ENCODE assay signal across 8 cellular contexts in the genomic region with DNA sequence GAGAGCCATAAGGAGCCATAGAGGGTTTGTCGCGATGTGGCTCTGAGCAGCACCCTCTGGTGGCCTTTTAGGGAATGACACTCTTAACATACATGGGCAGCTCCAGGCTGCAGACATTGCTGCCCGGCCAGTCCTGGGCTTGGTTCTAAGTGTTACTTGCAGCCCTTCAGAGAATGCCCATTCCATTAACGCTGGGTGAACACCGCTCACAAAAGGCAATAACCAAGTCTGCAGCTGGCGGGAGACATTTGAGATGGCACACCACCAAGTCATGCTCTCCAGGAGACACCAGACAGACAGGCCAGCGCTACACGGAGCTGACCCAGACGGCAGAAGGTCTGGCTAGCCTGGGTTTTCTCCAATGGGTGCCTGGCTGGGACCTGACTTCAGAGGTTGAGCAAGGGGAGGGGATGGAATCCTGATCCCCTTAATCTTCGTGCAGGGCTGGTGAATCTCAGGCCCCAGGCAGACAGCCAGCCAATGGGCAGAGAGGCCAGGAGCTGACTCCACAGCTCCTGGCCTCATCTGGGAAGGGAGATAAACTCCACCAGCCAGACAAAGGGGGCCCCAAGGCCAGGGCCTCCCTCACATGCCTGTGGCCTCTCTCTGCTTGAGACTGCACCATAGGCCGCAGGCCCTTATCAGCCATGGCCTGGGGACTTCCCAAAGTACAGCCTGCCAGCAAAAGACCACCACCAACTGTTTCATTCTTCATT. TPM values are rescaled to one million over a fixed set of nuclear protein-coding genes. Genes with fewer than 3 reads are reported as not detected.
DNase-seq lines count a peak whose midpoint lies in the region; ATAC-seq and TF ChIP-seq lines count a peak whose summit lies in the region.

No MANE protein-coding gene starts in this region.

- TF ChIP-seq CTCF in Calu3 (IDR thresholded peaks at IDR 0.05; ENCODE audit: unreplicated experiment), result peak; percentile 93

- no peak overlapping the region for H3K27ac Mint-ChIP-seq in Calu3 (ENCODE audit: unreplicated experiment)

- intact Hi-C loops in Calu3 (cut with micrococcal nuclease; ENCODE audit: unreplicated experiment), result loop anchor here (1.0 kb wide), 2 partner anchors 27 to 198 kb away; no protein-coding TSS in a partner anchor

- peak; percentile 87 for DNase-seq in Calu3
- DNase-seq in HCEC 1CT, result peak; percentile 69
- peak; percentile 67 for DNase-seq in NCI-H2227 (lab: John Stamatoyannopoulos, UW; ENCODE audit: unreplicated experiment)
- DNase-seq in activated CD4-positive, CD25-positive, alpha-beta regulatory T cell (lab: John Stamatoyannopoulos, UW), result peak; percentile 16 to 45 (median 28)
- DNase-seq in caudate nucleus (lab: John Stamatoyannopoulos, UW), result peak in 57 of 61 donors; percentile 5 to 83 (median 45)
- DNase-seq in kidney glomerular epithelial cell (lab: John Stamatoyannopoulos, UW), result peak; percentile 74
- peak; percentile 48 to 53 (median 52) for DNase-seq in stimulated activated CD4-positive, alpha-beta T cell treated with anti-CD3 and anti-CD28 coated beads, Interleukin-1b, Interleukin-23, amount 100 ng/mL, for 24 hours (ENCODE audit: low read depth in 4 of 4, low spot score in 1 of 4)

- no peak overlapping the region for H3K27ac ChIP-seq in caudate nucleus (ENCODE audit: low read depth, low read length)

- CTCF ChIA-PET in Calu3 (lab: Charles Lee), result interaction anchor here (0.6 to 3.7 kb wide), 13 partner anchors 9 to 213 kb away, joined by 3 to 44 read pairs (median 4); no protein-coding TSS in a partner anchor

- H3K36me3 Mint-ChIP-seq in Calu3 (ENCODE audit: insufficient read depth, unreplicated experiment), result no peaks in the 10 kb centered on the region

- H3K4me1 Mint-ChIP-seq in Calu3 (ENCODE audit: low read depth, unreplicated experiment), result no peaks in the 10 kb centered on the region

- BruUV-seq in Calu3 (replicated peaks; lab: Mats Ljungman, UMichigan), result no TSS peak

- no peak for ATAC-seq in HG03378 (IDR thresholded peaks at IDR 0.05; ENCODE audit: unreplicated experiment)

- H3K4me3 Mint-ChIP-seq in Calu3 (ENCODE audit: low read depth, unreplicated experiment), result no peak overlapping the region

- no peaks in the 10 kb centered on the region for H3K9me3 Mint-ChIP-seq in Calu3 (ENCODE audit: low read depth, unreplicated experiment)

- peaks cover 11% of the 10 kb centered on the region for H3K27me3 Mint-ChIP-seq in Calu3 (ENCODE audit: unreplicated experiment)

RNA-seq across cellular contexts. Expression of a gene that starts 58.8 kb away (rescaled TPM):
- total RNA-seq in Calu3 (2022), result 100 and 109 TPM in 2 replicates

Comparison
In these comparisons a context has a peak if more than half of its experiments do, and no peak if none do; other contexts are left out.
1. DNase-seq: peak in every context shown above with its lines; median percentile 87 in Calu3; 74 in kidney glomerular epithelial cell; 69 in HCEC 1CT; 67 in NCI-H2227; 52 in stimulated activated CD4-positive, alpha-beta T cell treated with anti-CD3 and anti-CD28 coated beads, Interleukin-1b, Interleukin-23, amount 100 ng/mL, for 24 hours; 45 in caudate nucleus; 28 in activated CD4-positive, CD25-positive, alpha-beta regulatory T cell.